In genomic region chr1:87560961-87561360, GRCh38 we compare ENCODE assay signal across 23 cellular contexts.
"Had no signal": no experiment of that assay in that cellular context is flagged by ENCODE, and none has a peak within 500 bp of the region (broad histone marks: within the 10 kb centered on the region; RNA-seq: fewer than 3 reads in every experiment).

No MANE protein-coding gene starts in this region.

- H3K4me3 Mint-ChIP-seq: dendritic cell treated with granulocyte-macrophage colony-stimulating factor and Interleukin-4, amounts not matched to agents 40 ng/mL and 50 ng/mL, for 4 days had no signal

- DNase-seq: activated CD4-positive, alpha-beta T cell treated with anti-CD3 and anti-CD28 coated beads for 1 hour; activated naive CD4-positive, alpha-beta T cell treated with Interleukin-2 at 50 U/mL for 16 hours; activated T-cell treated with anti-CD3 and anti-CD28 coated beads for 4 hours; aorta; effector CD8-positive, alpha-beta T cell; esophagus squamous epithelium; foreskin keratinocyte; hippocampal formation; mammary epithelial cell; stimulated activated naive CD8-positive, alpha-beta T cell treated with anti-CD3 and anti-CD28 coated beads, Interleukin-15, Interleukin-2, amounts not matched to agents 100 U/mL and 50 U/mL, for 24 hours; substantia nigra; SW 1271; T-helper 2 cell had no signal

- H3K4me1 ChIP-seq: esophagus squamous epithelium, foreskin keratinocyte, right atrium auricular region, tibial nerve, vagina had no signal

- H3K27ac Mint-ChIP-seq: activated T-helper 2 cell treated with anti-CD3 and anti-CD28 coated beads, Interferon-gamma antibody, Interleukin-2, Interleukin-4, amounts not matched to agents 10 μg/mL and 5 μg/mL and 100 μg/mL, durations not matched to agents 14 hours and 24 hours and 36 hours; dendritic cell treated with granulocyte-macrophage colony-stimulating factor and Interleukin-4, amounts not matched to agents 40 ng/mL and 50 ng/mL, for 4 days; progenitor cell of endocrine pancreas had no signal

- H3K4me3 ChIP-seq: esophagus squamous epithelium, right atrium auricular region, tibial nerve, vagina had no signal

- FAIRE-seq: bronchial epithelial cell, endothelial cell of umbilical vein, keratinocyte had no signal

- H3K36me3 ChIP-seq: esophagus squamous epithelium, right atrium auricular region, tibial nerve, vagina had no signal

- H3K9me3 ChIP-seq: esophagus squamous epithelium, right atrium auricular region, tibial nerve, vagina had no signal

- H3K27me3 Mint-ChIP-seq: dendritic cell treated with granulocyte-macrophage colony-stimulating factor and Interleukin-4, amounts not matched to agents 40 ng/mL and 50 ng/mL, for 4 days; progenitor cell of endocrine pancreas had no signal

- H3K27me3 ChIP-seq: esophagus squamous epithelium, foreskin keratinocyte, right atrium auricular region, tibial nerve, vagina had no signal

- H3K27ac ChIP-seq: esophagus squamous epithelium, foreskin keratinocyte, right atrium auricular region, tibial nerve, vagina, VCaP had no signal

- H3K9me3 Mint-ChIP-seq: activated T-helper 2 cell treated with anti-CD3 and anti-CD28 coated beads, Interferon-gamma antibody, Interleukin-2, Interleukin-4, amounts not matched to agents 10 μg/mL and 5 μg/mL and 100 μg/mL, durations not matched to agents 14 hours and 24 hours and 36 hours; dendritic cell treated with granulocyte-macrophage colony-stimulating factor and Interleukin-4, amounts not matched to agents 40 ng/mL and 50 ng/mL, for 4 days had no signal
